ENCODE assay signal across 19 cellular contexts in the genomic region with DNA sequence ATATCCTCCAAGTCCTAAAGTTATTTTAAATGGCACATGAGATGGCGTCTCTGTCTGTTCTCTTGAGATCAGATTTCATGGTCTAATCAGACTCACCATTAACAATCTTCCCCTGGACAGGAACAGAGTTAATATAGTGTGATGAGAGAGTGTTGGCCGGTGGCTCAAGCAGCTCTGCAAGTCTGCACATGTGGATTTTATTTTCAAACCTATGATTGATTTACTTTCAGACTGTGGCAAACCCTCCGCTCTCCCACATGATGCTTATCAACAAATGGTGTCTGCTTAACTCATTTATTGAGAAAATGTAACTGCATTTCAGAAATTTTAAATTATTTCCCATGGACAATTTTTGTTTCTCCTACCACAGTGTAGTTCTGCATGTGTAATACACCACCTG. TPM values are rescaled to one million over a fixed set of nuclear protein-coding genes. Genes with fewer than 3 reads are reported as not detected.
"Had no signal": no experiment of that assay in that cellular context is flagged by ENCODE, and none has a peak within 500 bp of the region (broad histone marks: within the 10 kb centered on the region; RNA-seq: fewer than 3 reads in every experiment).

No MANE protein-coding gene starts in this region.

- H3K9me3 Mint-ChIP-seq: activated naive CD4-positive, alpha-beta T cell treated with anti-CD3 and anti-CD28 coated beads for 36 hours; activated T-cell treated with anti-CD3 and anti-CD28 coated beads, Interleukin-2, amount 50 U/mL, for 24 hours; neural crest cell had no signal

- H3K27ac ChIP-seq: body of pancreas, colonic mucosa, gastroesophageal sphincter, heart left ventricle, left ventricle myocardium inferior, prostate gland, right atrium auricular region, tibial artery had no signal

- H3K9me3 ChIP-seq: body of pancreas, colonic mucosa, gastroesophageal sphincter, heart left ventricle, left ventricle myocardium inferior, prostate gland, right atrium auricular region, tibial artery had no signal

- H3K27me3 ChIP-seq: body of pancreas, colonic mucosa, gastroesophageal sphincter, heart left ventricle, right atrium auricular region, tibial artery had no signal

- DNase-seq: activated CD4-positive, alpha-beta T cell treated with anti-CD3 and anti-CD28 coated beads, Interleukin-2, amount 10 ng/mL, durations not matched to agents 7 days and 5 days; activated CD8-positive, alpha-beta T cell treated with anti-CD3 and anti-CD28 coated beads, Interleukin-2, amount 10 ng/mL, durations not matched to agents 7 days and 5 days; activated naive CD4-positive, alpha-beta T cell treated with anti-CD3 and anti-CD28 coated beads for 36 hours; activated T-cell treated with anti-CD3 and anti-CD28 coated beads, Interleukin-2, amount 50 U/mL, for 24 hours; body of pancreas; central memory CD4-positive, alpha-beta T cell; colonic mucosa; heart left ventricle; left ventricle myocardium inferior; mammary epithelial cell; stimulated activated CD4-positive, alpha-beta T cell treated with anti-CD3 and anti-CD28 coated beads, Interleukin-2, amount 100 ng/mL, for 24 hours; stimulated activated naive CD4-positive, alpha-beta T cell treated with Interleukin-2 at 50 U/mL for 16 hours; T-helper 17 cell; tibial artery had no signal

- ATAC-seq: activated CD8-positive, alpha-beta T cell treated with anti-CD3 and anti-CD28 coated beads, Interleukin-2, amount 10 ng/mL, durations not matched to agents 7 days and 5 days; body of pancreas; gastroesophageal sphincter; heart left ventricle; T-helper 17 cell had no signal

- H3K4me1 ChIP-seq: body of pancreas, colonic mucosa, gastroesophageal sphincter, left ventricle myocardium inferior, prostate gland, right atrium auricular region, tibial artery had no signal

- H3K27ac Mint-ChIP-seq: activated CD4-positive, alpha-beta T cell treated with anti-CD3 and anti-CD28 coated beads, Interleukin-2, amount 10 ng/mL, durations not matched to agents 7 days and 5 days; activated CD8-positive, alpha-beta T cell treated with anti-CD3 and anti-CD28 coated beads, Interleukin-2, amount 10 ng/mL, durations not matched to agents 7 days and 5 days; activated naive CD4-positive, alpha-beta T cell treated with anti-CD3 and anti-CD28 coated beads for 36 hours; activated T-cell treated with anti-CD3 and anti-CD28 coated beads, Interleukin-2, amount 50 U/mL, for 24 hours; T-helper 17 cell had no signal

- H3K36me3 ChIP-seq: colonic mucosa, gastroesophageal sphincter, heart left ventricle, left ventricle myocardium inferior, prostate gland, right atrium auricular region, tibial artery had no signal

- H3K4me3 Mint-ChIP-seq: activated CD4-positive, alpha-beta T cell treated with anti-CD3 and anti-CD28 coated beads, Interleukin-2, amount 10 ng/mL, durations not matched to agents 7 days and 5 days; activated CD8-positive, alpha-beta T cell treated with anti-CD3 and anti-CD28 coated beads, Interleukin-2, amount 10 ng/mL, durations not matched to agents 7 days and 5 days; activated naive CD4-positive, alpha-beta T cell treated with anti-CD3 and anti-CD28 coated beads for 36 hours; activated T-cell treated with anti-CD3 and anti-CD28 coated beads, Interleukin-2, amount 50 U/mL, for 24 hours; neural crest cell; T-helper 17 cell had no signal

- H3K4me1 Mint-ChIP-seq: activated CD4-positive, alpha-beta T cell treated with anti-CD3 and anti-CD28 coated beads, Interleukin-2, amount 10 ng/mL, durations not matched to agents 7 days and 5 days; neural crest cell; T-helper 17 cell had no signal

- H3K27me3 Mint-ChIP-seq: activated CD4-positive, alpha-beta T cell treated with anti-CD3 and anti-CD28 coated beads, Interleukin-2, amount 10 ng/mL, durations not matched to agents 7 days and 5 days; activated T-cell treated with anti-CD3 and anti-CD28 coated beads, Interleukin-2, amount 50 U/mL, for 24 hours; T-helper 17 cell had no signal

- H3K4me3 ChIP-seq: body of pancreas, colonic mucosa, gastroesophageal sphincter, heart left ventricle, left ventricle myocardium inferior, prostate gland, right atrium auricular region, tibial artery had no signal

RNA-seq across cellular contexts. Expression of a gene that starts 46.5 kb away (rescaled TPM):
- total RNA-seq: activated CD4-positive, alpha-beta T cell treated with anti-CD3 and anti-CD28 coated beads, Interleukin-2, amount 10 ng/mL, durations not matched to agents 7 days and 5 days; activated CD8-positive, alpha-beta T cell treated with anti-CD3 and anti-CD28 coated beads, Interleukin-2, amount 10 ng/mL, durations not matched to agents 7 days and 5 days; activated naive CD4-positive, alpha-beta T cell treated with anti-CD3 and anti-CD28 coated beads for 36 hours; kidney epithelial cell had no signal
- polyA plus RNA-seq: mammary epithelial cell had no signal
